In genomic region chr10:29608062-29608461, GRCh38 we compare ENCODE assay signal across 21 cellular contexts. TPM values are rescaled to one million over a fixed set of nuclear protein-coding genes. Genes with fewer than 3 reads are reported as not detected.
DNase-seq lines count a peak whose midpoint lies in the region; ATAC-seq and TF ChIP-seq lines count a peak whose summit lies in the region.
"Had no signal": no experiment of that assay in that cellular context is flagged by ENCODE, and none has a peak within 500 bp of the region (broad histone marks: within the 10 kb centered on the region; RNA-seq: fewer than 3 reads in every experiment).

No MANE protein-coding gene starts in this region.

- no peaks in the 10 kb centered on the region for H3K27me3 ChIP-seq in uterus
- H3K27me3 ChIP-seq: pancreas, tibial nerve had no signal

- DNase-seq in coronary artery (ENCODE audit: low spot score) (no peak), Right ventricle myocardium superior (peak; percentile 81), myocyte (ENCODE audit: low read depth) (peak; percentile 46), uterus (no peak), medulla oblongata (ENCODE audit: extremely low spot score) (no peak), DMS79 treated with DMSO at 0.1 percent for 48 hours (lab: John Stamatoyannopoulos, UW) (no peak), NOMO-1 treated with dmso at 0.1 percent for 144 hours (lab: John Stamatoyannopoulos, UW; ENCODE audit: unreplicated experiment) (no peak)
- DNase-seq: activated CD4-positive, alpha-beta T cell treated with anti-CD3 and anti-CD28 coated beads for 4 hours; CD8-positive, alpha-beta memory T cell; DMS79; HCEC 1CT; hippocampal formation; naive B cell; NCI-H1417; NCI-H69; pancreas; SHP77; stimulated activated naive B cell treated with anti-CD40 and anti-IgM and Interleukin-4, amounts not matched to agents 10 μg/mL and 1 μg/mL and 100 μg/mL, for 72 hours; T-cell had no signal

- TF ChIP-seq CTCF in coronary artery (IDR thresholded peaks at IDR 0.05), result no peak
- TF ChIP-seq CTCF in uterus (IDR thresholded peaks at IDR 0.05), result no peak

- peak overlapping the region; percentile 45 to 73 for H3K27ac ChIP-seq in coronary artery
- peak overlapping the region; percentile 39 to 48 for H3K27ac ChIP-seq in uterus
- H3K27ac ChIP-seq: pancreas, tibial nerve had no signal

- H3K9me3 ChIP-seq in uterus, result no peaks in the 10 kb centered on the region
- H3K9me3 ChIP-seq: pancreas, tibial nerve had no signal

- H3K4me3 ChIP-seq in coronary artery (peak overlapping the region; percentile 11), uterus (no peak overlapping the region)
- H3K4me3 ChIP-seq: pancreas, tibial nerve had no signal

- TF ChIP-seq POLR2A in uterus (IDR thresholded peaks at IDR 0.05), result no peak

- peak; percentile 88 for ATAC-seq in Right ventricle myocardium superior (ENCODE audit: poor library complexity)
- ATAC-seq: activated naive CD4-positive, alpha-beta T cell treated with anti-CD3 and anti-CD28 coated beads, Interleukin-2, amount 50 U/mL, for 72 hours; pancreas; stimulated activated naive B cell treated with anti-CD40 and anti-IgM and Interleukin-4, amounts not matched to agents 10 μg/mL and 1 μg/mL and 100 μg/mL, for 72 hours; T-cell had no signal

- no peaks in the 10 kb centered on the region for H3K36me3 ChIP-seq in uterus
- H3K36me3 ChIP-seq: pancreas, tibial nerve had no signal

- H3K4me1 ChIP-seq in uterus, result peaks cover 5 to 11% of the 10 kb centered on the region in 2 donors
- H3K4me1 ChIP-seq: pancreas, tibial nerve had no signal

- intact Hi-C loops in Right ventricle myocardium superior (cut with DNase I), result loop anchor here (10.0 kb wide), 1 partner anchor 247 kb away; no protein-coding TSS in a partner anchor
- intact Hi-C loops in uterus (cut with DNase I; ENCODE audit: low total_unique reads), result no loop called here

RNA-seq across cellular contexts. Expression of gene SVIL, which starts 26.7 kb away (rescaled TPM):
- total RNA-seq in Right ventricle myocardium superior (298 TPM), myocyte (65.8 and 71.2 TPM in 2 replicates), uterus (100 to 1,000 TPM; 108 to 316 (median 209) TPM)
- polyA plus RNA-seq in myocyte (2012), result 30.0 TPM

Comparison
In these comparisons a context has a peak if more than half of its experiments do, and no peak if none do; other contexts are left out.
1. DNase-seq: peak in Right ventricle myocardium superior (single experiment) and myocyte (single experiment); none in coronary artery (single experiment), uterus (0 of 2), medulla oblongata (single experiment), DMS79 treated with DMSO at 0.1 percent for 48 hours (single experiment) and NOMO-1 treated with dmso at 0.1 percent for 144 hours (single experiment).